In the genomic region with DNA sequence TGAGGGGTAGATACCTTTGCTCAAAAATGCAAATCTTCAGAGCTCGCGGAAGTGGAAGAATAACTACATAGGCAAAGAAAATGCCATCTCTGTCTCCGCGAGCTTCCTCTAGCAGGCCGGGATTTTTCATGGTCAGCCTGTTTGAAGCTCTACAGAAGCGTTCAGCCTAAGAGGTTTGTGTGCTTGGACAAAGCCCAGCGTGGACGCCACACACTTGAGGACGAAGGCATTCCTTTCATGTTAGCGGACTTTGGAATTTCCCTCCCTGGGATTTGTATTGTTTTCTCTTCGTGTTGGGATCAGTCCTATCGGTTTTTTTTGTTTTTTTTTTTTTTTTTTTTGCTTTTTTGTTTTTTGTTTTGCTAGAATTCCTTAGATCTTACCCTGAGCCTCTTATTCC, we compare ENCODE assay signal across 20 cellular contexts. TPM values are rescaled to one million over a fixed set of nuclear protein-coding genes. Genes with fewer than 3 reads are reported as not detected.
DNase-seq lines count a peak whose midpoint lies in the region; ATAC-seq and TF ChIP-seq lines count a peak whose summit lies in the region.
"Had no signal": no experiment of that assay in that cellular context is flagged by ENCODE, and none has a peak within 500 bp of the region (broad histone marks: within the 10 kb centered on the region; RNA-seq: fewer than 3 reads in every experiment).

No MANE protein-coding gene starts in this region.

- intact Hi-C loops in lower lobe of right lung (cut with DNase I) (no loop called here), thyroid gland (cut with DNase I) (no loop called here)

- TF ChIP-seq POLR2A in thyroid gland (IDR thresholded peaks at IDR 0.05) = no peak

- no peak overlapping the region for H3K27ac ChIP-seq in lower lobe of right lung
- H3K27ac ChIP-seq in thyroid gland = no peak overlapping the region
- H3K27ac ChIP-seq: left ventricle myocardium inferior, SK-N-MC had no signal

- DNase-seq in HT1080 (ENCODE audit: low read depth) = peak; percentile 26
- DNase-seq in choroid plexus epithelial cell (ENCODE audit: low read depth) = peak; percentile 3
- peak; percentile 52 for DNase-seq in lower lobe of right lung
- DNase-seq in thyroid gland = peak; percentile 67 to 85
- no peak for DNase-seq in NCI-H69 (lab: John Stamatoyannopoulos, UW)
- DNase-seq: activated CD4-positive, alpha-beta T cell treated with anti-CD3 and anti-CD28 coated beads, Interleukin-2, amount 50 U/mL, for 48 hours; C1 segment of cervical spinal cord; head of caudate nucleus; left ventricle myocardium inferior; NCI-H1694; NCI-H510A; stimulated activated naive CD4-positive, alpha-beta T cell treated with Interleukin-2 at 50 U/mL for 16 hours had no signal

- TF ChIP-seq CTCF in choroid plexus epithelial cell (conservative IDR thresholded peaks at IDR 0.05; ENCODE audit: low read depth, low read length) (no peak), lower lobe of right lung (IDR thresholded peaks at IDR 0.05) (no peak), thyroid gland (IDR thresholded peaks at IDR 0.05) (no peak)

- WGBS in thyroid gland, 2 donors = 21 to 34% methylated on average over 12 of the region's 12 CpGs

- H3K4me3 ChIP-seq in choroid plexus epithelial cell (ENCODE audit: low read depth, low read length) (no peak overlapping the region), lower lobe of right lung (no peak overlapping the region), thyroid gland (replicated peaks in 1 of 3) (no peak overlapping the region)
- H3K4me3 ChIP-seq: left ventricle myocardium inferior, SK-N-MC had no signal

- ATAC-seq in lower lobe of right lung = peak; percentile 59 to 84
- ATAC-seq in GM21528 (IDR thresholded peaks at IDR 0.05; ENCODE audit: low FRiP score, unreplicated experiment) = no peak
- ATAC-seq in GM19324 (IDR thresholded peaks at IDR 0.05; ENCODE audit: low FRiP score, unreplicated experiment) = no peak
- ATAC-seq: natural killer cell treated with Interleukin-12 subunit alpha and Interleukin-12 subunit beta and Interleukin-15 and Interleukin-18, amount 100 ng/mL, for 72 hours had no signal

- H3K36me3 ChIP-seq in lower lobe of right lung (no peaks in the 10 kb centered on the region), thyroid gland (no peaks in the 10 kb centered on the region)
- H3K36me3 ChIP-seq: left ventricle myocardium inferior had no signal

- no peaks in the 10 kb centered on the region for H3K9me3 ChIP-seq in lower lobe of right lung
- no peaks in the 10 kb centered on the region for H3K9me3 ChIP-seq in thyroid gland
- H3K9me3 ChIP-seq: left ventricle myocardium inferior had no signal

- H3K4me1 ChIP-seq in lower lobe of right lung (no peaks in the 10 kb centered on the region), thyroid gland (no peaks in the 10 kb centered on the region)
- H3K4me1 ChIP-seq: left ventricle myocardium inferior had no signal

- H3K27me3 ChIP-seq in lower lobe of right lung (ENCODE audit: low read depth) (no peaks in the 10 kb centered on the region), thyroid gland (no peaks in the 10 kb centered on the region)

RNA-seq across cellular contexts. Expression of gene SMIM31, which starts 53.7 kb away (rescaled TPM):
- not detected in 2 replicates for total RNA-seq in HT1080 (2014; rRNA removed; shearing (Covaris generic))
- polyA plus RNA-seq in HT1080 (2015; cell fraction: cytosol; rRNA removed) = not detected in 2 replicates
- polyA plus RNA-seq in HT1080 (2015; cell fraction: nucleus; rRNA removed) = not detected in 2 replicates
- total RNA-seq in lower lobe of right lung = 0.83 TPM
- not detected for total RNA-seq in thyroid gland
- total RNA-seq: chondrocyte; left ventricle myocardium inferior; natural killer cell treated with Interleukin-12 subunit alpha and Interleukin-12 subunit beta and Interleukin-15 and Interleukin-18, amount 100 ng/mL, for 72 hours; OCI-LY7; skeletal muscle tissue had no signal
- polyA plus RNA-seq: esophagus had no signal

Comparison
In these comparisons a context has a peak if more than half of its experiments do, and no peak if none do; other contexts are left out.
1. ATAC-seq: peak in lower lobe of right lung (2 of 2); none in GM21528 (single experiment) and GM19324 (single experiment).